Comparison of ENCODE assay signal across 8 cellular contexts in the genomic region with DNA sequence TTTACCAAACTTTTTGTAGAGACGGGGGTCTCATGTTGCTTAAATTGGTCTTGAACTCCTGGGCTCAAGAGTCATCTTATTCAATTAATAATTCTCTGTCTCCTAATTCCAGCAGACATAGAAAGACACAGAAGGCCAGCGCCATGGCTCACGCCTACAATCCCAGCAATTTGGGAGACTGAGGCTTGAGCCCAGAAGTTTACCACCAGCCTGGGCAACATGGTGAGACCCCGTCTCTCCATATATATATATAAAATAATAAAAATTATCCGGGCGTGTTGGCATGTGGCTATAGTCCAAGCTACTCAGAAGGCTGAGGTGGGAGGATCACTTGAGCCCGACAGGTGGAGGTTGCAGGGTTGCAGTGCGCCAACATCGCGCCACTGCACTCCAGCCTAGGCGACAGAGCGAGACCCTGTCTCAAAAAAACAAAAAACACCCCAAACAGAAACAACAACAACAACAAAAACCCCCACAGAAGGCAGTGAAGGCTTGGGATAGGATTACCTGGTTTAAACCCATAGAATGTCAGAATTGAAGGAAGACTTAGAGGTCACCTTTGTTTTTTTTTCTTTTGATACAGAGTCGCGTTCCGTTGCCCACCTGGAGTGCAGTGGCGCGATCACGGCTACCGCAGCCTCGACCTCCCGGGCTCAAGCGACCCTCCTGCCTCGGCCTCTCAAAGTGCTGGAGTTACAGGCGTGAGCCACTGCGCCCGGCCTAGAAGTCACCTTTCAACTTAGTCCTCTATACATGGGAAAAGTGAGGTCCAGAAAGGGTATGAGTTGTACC. TPM values are rescaled to one million over a fixed set of nuclear protein-coding genes. Genes with fewer than 3 reads are reported as not detected.
DNase-seq lines count a peak whose midpoint lies in the region; ATAC-seq and TF ChIP-seq lines count a peak whose summit lies in the region.

No MANE protein-coding gene starts in this region.

- peak overlapping the region; percentile 97 for H3K4me3 Mint-ChIP-seq in neural crest cell

- H3K27me3 ChIP-seq in effector memory CD4-positive, alpha-beta T cell (replicated peaks; ENCODE audit: control insufficient read depth, insufficient read depth, low read length, poor library complexity, severe bottlenecking), result no peaks in the 10 kb centered on the region

- H3K4me3 ChIP-seq in LNCaP clone FGC (ENCODE audit: low read depth, low read length), result peak overlapping the region; percentile 93
- peak overlapping the region; percentile 92 for H3K4me3 ChIP-seq in effector memory CD4-positive, alpha-beta T cell (ENCODE audit: insufficient read depth, low read depth, low read length, poor library complexity, severe bottlenecking)

- H3K36me3 ChIP-seq in effector memory CD4-positive, alpha-beta T cell (ENCODE audit: control insufficient read depth, insufficient read depth, low read length), result no peaks in the 10 kb centered on the region

- peaks cover 4% of the 10 kb centered on the region for H3K4me1 ChIP-seq in effector memory CD4-positive, alpha-beta T cell (ENCODE audit: control insufficient read depth, insufficient read depth, low read length, poor library complexity, severe bottlenecking)

- H3K9me3 ChIP-seq in effector memory CD4-positive, alpha-beta T cell (ENCODE audit: control insufficient read depth, low read length), result no peaks in the 10 kb centered on the region

- no peak for TF ChIP-seq POLR2A in GM18505 (IDR thresholded peaks at IDR 0.05; ENCODE audit: borderline replicate concordance, extremely low read depth, insufficient read depth, insufficient read length)

- peaks cover 22% of the 10 kb centered on the region for H3K4me1 Mint-ChIP-seq in neural crest cell

- ATAC-seq in GM18517 (IDR thresholded peaks at IDR 0.05; ENCODE audit: unreplicated experiment), result peak; percentile 1
- no peak for ATAC-seq in GM18505 (IDR thresholded peaks at IDR 0.05; ENCODE audit: unreplicated experiment)
- no peak for ATAC-seq in HG02981 (IDR thresholded peaks at IDR 0.05; ENCODE audit: unreplicated experiment)

- peak overlapping the region; percentile 90 for H3K27ac ChIP-seq in effector memory CD4-positive, alpha-beta T cell (ENCODE audit: insufficient read depth, low read length, poor library complexity, severe bottlenecking)

- H3K36me3 Mint-ChIP-seq in neural crest cell (ENCODE audit: low read depth), result peaks cover 12% of the 10 kb centered on the region

- peaks cover 2% of the 10 kb centered on the region for H3K9me3 Mint-ChIP-seq in neural crest cell

- H3K27me3 Mint-ChIP-seq in neural crest cell (ENCODE audit: low read depth), result no peaks in the 10 kb centered on the region

- H3K27ac Mint-ChIP-seq in neural crest cell (ENCODE audit: unreplicated experiment), result peak overlapping the region; percentile 97

- TF ChIP-seq CTCF in LNCaP clone FGC (IDR thresholded peaks at IDR 0.05; ENCODE audit: control insufficient read depth, extremely low read depth, insufficient read depth) (no peak), neural crest cell (conservative IDR thresholded peaks at IDR 0.05) (no peak)

- DNase-seq in LNCaP clone FGC (ENCODE audit: low read depth) (no peak), neural crest cell (ENCODE audit: low read depth, low spot score) (no peak), T1000 (lab: John Stamatoyannopoulos, UW) (no peak), NCI-H2081 treated with DMSO at 0.1 percent for 48 hours (lab: John Stamatoyannopoulos, UW) (no peak)
- DNase-seq in effector memory CD4-positive, alpha-beta T cell, result no peak

RNA-seq across cellular contexts. Expression of a gene that starts 0.7 kb away (rescaled TPM):
- 35.6 and 35.8 TPM in 2 replicates for total RNA-seq in neural crest cell

RNA-seq across cellular contexts. Expression of a gene that starts 51.6 kb away (rescaled TPM):
- total RNA-seq in neural crest cell, result 52.6 and 54.1 TPM in 2 replicates
